In the genomic region with DNA sequence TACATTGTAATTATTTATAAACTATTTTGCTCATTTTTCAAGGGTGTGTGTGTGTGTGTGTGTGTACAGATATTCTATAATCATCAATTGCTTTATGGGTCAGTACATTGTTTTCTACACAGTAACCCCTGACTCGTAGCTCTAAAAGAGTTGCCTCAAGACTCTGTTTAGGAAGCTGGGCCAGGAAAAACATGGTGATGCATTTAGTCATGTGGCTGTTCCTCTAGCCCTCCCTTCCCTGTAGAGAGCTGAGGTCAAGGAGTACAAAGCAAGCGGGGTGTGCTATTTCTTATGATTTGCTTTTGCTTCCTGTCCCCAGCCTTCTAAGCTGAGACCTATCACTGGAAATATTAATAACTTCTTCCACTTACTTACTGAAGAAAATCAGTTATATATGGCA, we compare ENCODE assay signal across 23 cellular contexts. TPM values are rescaled to one million over a fixed set of nuclear protein-coding genes. Genes with fewer than 3 reads are reported as not detected.
"Had no signal": no experiment of that assay in that cellular context is flagged by ENCODE, and none has a peak within 500 bp of the region (broad histone marks: within the 10 kb centered on the region; RNA-seq: fewer than 3 reads in every experiment).

No MANE protein-coding gene starts in this region.

- ATAC-seq: activated CD4-positive, CD25-positive, alpha-beta regulatory T cell treated with anti-CD3 and anti-CD28 coated beads, Interleukin-2, amount 50 U/mL, for 24 hours; heart left ventricle had no signal

- DNase-seq: activated CD4-positive, alpha-beta T cell treated with anti-CD3 and anti-CD28 coated beads, Interleukin-2, amount 50 U/mL, for 4 hours; activated effector memory CD4-positive, alpha-beta T cell treated with Interleukin-2 at 50 U/mL for 16 hours; activated T-cell treated with anti-CD3 and anti-CD28 coated beads, Interleukin-2, amount 50 U/mL, for 1 hour; colonic mucosa; effector CD4-positive, alpha-beta T cell; heart left ventricle; stimulated activated CD4-positive, alpha-beta T cell treated with anti-CD3 and anti-CD28 coated beads, Interleukin-15, amount 100 ng/mL, for 24 hours; stimulated activated CD4-positive, alpha-beta T cell treated with anti-CD3 and anti-CD28 coated beads, Interleukin-4, amount 100 ng/mL, for 24 hours had no signal

- H3K27me3 Mint-ChIP-seq: activated naive CD4-positive, alpha-beta T cell treated with anti-CD3 and anti-CD28 coated beads, Interleukin-2, amount 50 U/mL, for 24 hours; stimulated activated naive CD8-positive, alpha-beta T cell treated with anti-CD3 and anti-CD28 coated beads, Interleukin-15, Interleukin-2, amounts not matched to agents 100 ng/mL and 50 ng/mL, for 24 hours had no signal

- H3K9me3 ChIP-seq: colonic mucosa, heart left ventricle, thoracic aorta had no signal

- H3K4me1 Mint-ChIP-seq: activated naive CD4-positive, alpha-beta T cell treated with anti-CD3 and anti-CD28 coated beads, Interleukin-2, amount 50 U/mL, for 24 hours; neural crest cell had no signal

- H3K36me3 ChIP-seq: cardiac muscle cell, colonic mucosa, heart left ventricle, thoracic aorta had no signal

- H3K27ac Mint-ChIP-seq: activated naive CD4-positive, alpha-beta T cell treated with anti-CD3 and anti-CD28 coated beads, Interleukin-2, amount 50 U/mL, for 24 hours; stimulated activated naive CD8-positive, alpha-beta T cell treated with anti-CD3 and anti-CD28 coated beads, Interleukin-15, Interleukin-2, amounts not matched to agents 100 ng/mL and 50 ng/mL, for 24 hours had no signal

- H3K36me3 Mint-ChIP-seq: activated naive CD4-positive, alpha-beta T cell treated with anti-CD3 and anti-CD28 coated beads, Interleukin-2, amount 50 U/mL, for 24 hours had no signal

- H3K4me3 Mint-ChIP-seq: activated naive CD4-positive, alpha-beta T cell treated with anti-CD3 and anti-CD28 coated beads, Interleukin-2, amount 50 U/mL, for 24 hours; neural crest cell; stimulated activated naive CD8-positive, alpha-beta T cell treated with anti-CD3 and anti-CD28 coated beads, Interleukin-15, Interleukin-2, amounts not matched to agents 100 ng/mL and 50 ng/mL, for 24 hours had no signal

- H3K9me3 Mint-ChIP-seq: stimulated activated naive CD8-positive, alpha-beta T cell treated with anti-CD3 and anti-CD28 coated beads, Interleukin-15, Interleukin-2, amounts not matched to agents 100 ng/mL and 50 ng/mL, for 24 hours had no signal

- H3K4me3 ChIP-seq: cardiac muscle cell, colonic mucosa, heart left ventricle, thoracic aorta had no signal

- H3K27me3 ChIP-seq: cardiac muscle cell, colonic mucosa, heart left ventricle had no signal

- H3K4me1 ChIP-seq: colonic mucosa, heart left ventricle had no signal

- H3K27ac ChIP-seq: cardiac muscle cell, colonic mucosa, epithelial cell of prostate, heart left ventricle, thoracic aorta had no signal

RNA-seq across cellular contexts. Expression of a gene that starts 34.8 kb away (rescaled TPM):
- total RNA-seq: cardiac muscle cell; colonic mucosa; frontal cortex; heart left ventricle; liver; neural crest cell; osteocyte; renal cortical epithelial cell; skeletal muscle tissue; T-helper 2 cell treated with Interferon-gamma antibody and Interleukin-4, amounts not matched to agents 100 ng/mL and 5 ng/mL, for 36 hours; thoracic aorta; ureter had no signal
- polyA plus RNA-seq: cardiac muscle cell, heart left ventricle, keratinocyte, liver had no signal
